9 cellular contexts compared by ENCODE assay signal in the genomic region with DNA sequence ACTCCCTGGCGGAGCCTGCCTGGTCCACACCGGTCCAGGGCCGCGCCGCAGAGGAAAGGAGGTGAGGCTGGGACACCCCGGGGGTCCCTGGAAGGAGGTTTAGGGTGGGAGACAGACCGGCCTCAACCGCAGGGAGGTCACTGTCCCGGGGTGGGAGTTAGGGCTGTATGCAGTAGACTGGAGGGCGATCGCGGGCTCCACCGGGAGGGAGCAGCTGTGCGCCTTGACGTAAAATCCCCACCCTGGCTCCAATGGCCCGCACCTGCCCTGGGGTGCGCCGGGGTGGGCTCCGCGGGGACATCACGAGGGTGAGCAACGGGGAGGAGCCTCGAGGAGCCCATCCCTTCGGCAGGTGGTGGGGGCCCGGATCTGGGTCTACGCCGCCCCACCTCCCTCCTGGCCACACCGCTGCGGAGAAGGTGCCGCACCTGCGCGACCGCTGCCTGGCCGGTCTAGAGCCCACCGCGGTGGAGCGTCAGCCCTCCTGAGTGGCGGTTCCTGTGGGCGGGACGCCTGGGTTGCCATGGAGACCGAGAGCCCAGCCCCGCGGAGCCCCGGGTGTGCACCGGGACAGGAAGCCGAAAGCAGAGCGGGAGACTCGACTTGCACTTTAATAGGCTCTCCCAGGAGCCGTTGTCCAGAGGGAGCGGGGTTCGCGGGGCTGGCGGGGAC.
DNase-seq lines count a peak whose midpoint lies in the region; ATAC-seq and TF ChIP-seq lines count a peak whose summit lies in the region.
"Had no signal": no experiment of that assay in that cellular context is flagged by ENCODE, and none has a peak within 500 bp of the region (broad histone marks: within the 10 kb centered on the region; RNA-seq: fewer than 3 reads in every experiment).

No MANE protein-coding gene starts in this region.

- H3K4me1 Mint-ChIP-seq in immature natural killer cell = peaks cover 13 to 14% of the 10 kb centered on the region in 2 donors
- H3K4me1 Mint-ChIP-seq in type B pancreatic cell (ENCODE audit: unreplicated experiment) = peaks cover 7% of the 10 kb centered on the region

- H3K27me3 Mint-ChIP-seq in immature natural killer cell (ENCODE audit: low read depth in 3 of 3) = peaks cover 41 to 46% (median 45%) of the 10 kb centered on the region in 3 donors
- H3K27me3 Mint-ChIP-seq in type B pancreatic cell = peaks cover 82% of the 10 kb centered on the region

- H3K9ac ChIP-seq in SK-N-MC (ENCODE audit: insufficient read length) = no peak overlapping the region

- H3K36me3 Mint-ChIP-seq in immature natural killer cell = peaks cover 0 to 3% (median 0%) of the 10 kb centered on the region in 3 donors
- H3K36me3 Mint-ChIP-seq in type B pancreatic cell = no peaks in the 10 kb centered on the region

- peak; percentile 55 for DNase-seq in activated effector memory CD4-positive, alpha-beta T cell treated with anti-CD3 and anti-CD28 coated beads, Interleukin-2, amount 50 U/mL, for 16 hours
- DNase-seq in activated effector memory CD4-positive, alpha-beta T cell treated with Interleukin-2 at 50 U/mL for 16 hours = no peak
- DNase-seq in SK-N-MC (ENCODE audit: low read depth, low spot score) (no peak), immature natural killer cell (peak; percentile 20 to 45 (median 32)), type B pancreatic cell (ENCODE audit: extremely low spot score, unreplicated experiment) (peak; percentile 73), NCI-H2107 (lab: John Stamatoyannopoulos, UW) (no peak)
- DNase-seq: Karpas-422 had no signal

- no peak overlapping the region for H3K27ac ChIP-seq in SK-N-MC

- no peaks in the 10 kb centered on the region for H3K9me3 ChIP-seq in SK-N-MC (ENCODE audit: low read depth, low read length)

- no peak for ATAC-seq in HG03520 (IDR thresholded peaks at IDR 0.05; ENCODE audit: unreplicated experiment)
- no peak for ATAC-seq in HG03565 (IDR thresholded peaks at IDR 0.05; ENCODE audit: unreplicated experiment)

- H3K9me3 Mint-ChIP-seq in immature natural killer cell (peaks cover 0 to 5% (median under 1%) of the 10 kb centered on the region in 6 donors), type B pancreatic cell (no peaks in the 10 kb centered on the region)

- no peak overlapping the region for H3K27ac Mint-ChIP-seq in immature natural killer cell
- no peak overlapping the region for H3K27ac Mint-ChIP-seq in type B pancreatic cell

- TF ChIP-seq CTCF in type B pancreatic cell (conservative IDR thresholded peaks at IDR 0.05) = no peak

- peak overlapping the region; percentile 65 for H3K4me3 ChIP-seq in SK-N-MC

- no peaks in the 10 kb centered on the region for H3K36me3 ChIP-seq in SK-N-MC (ENCODE audit: insufficient read depth, low read length)

- H3K4me3 Mint-ChIP-seq in immature natural killer cell (peak overlapping the region in 3 of 5 donors; percentile 7 to 33 (median 30)), type B pancreatic cell (peak overlapping the region; percentile 72)

Comparison
In these comparisons a context has a peak if more than half of its experiments do, and no peak if none do; other contexts are left out.
1. DNase-seq: peak in activated effector memory CD4-positive, alpha-beta T cell treated with anti-CD3 and anti-CD28 coated beads, Interleukin-2, amount 50 U/mL, for 16 hours (single experiment), immature natural killer cell (3 of 3) and type B pancreatic cell (single experiment); none in activated effector memory CD4-positive, alpha-beta T cell treated with Interleukin-2 at 50 U/mL for 16 hours (single experiment), SK-N-MC (single experiment) and NCI-H2107 (single experiment).